8 cellular contexts compared by ENCODE assay signal in genomic region chr2:227884511-227884947, GRCh38. TPM values are rescaled to one million over a fixed set of nuclear protein-coding genes. Genes with fewer than 3 reads are reported as not detected.
DNase-seq lines count a peak whose midpoint lies in the region; ATAC-seq and TF ChIP-seq lines count a peak whose summit lies in the region.

No MANE protein-coding gene starts in this region.

- peak; percentile 91 for ATAC-seq in GM21381 (IDR thresholded peaks at IDR 0.05; ENCODE audit: unreplicated experiment)
- peak; percentile 89 for ATAC-seq in HG03558 (IDR thresholded peaks at IDR 0.05; ENCODE audit: extremely low read depth, unreplicated experiment)
- 0 out of 3 replicates have a peak, but pooled peaks have one; percentile 29 for ATAC-seq in RWPE2 (ENCODE audit: low read depth)
- ATAC-seq in left cardiac atrium, result peak in 1 of 2 donors; percentile 55

- no peaks in the 10 kb centered on the region for H3K9me3 ChIP-seq in RWPE2 (ENCODE audit: severe bottlenecking)

- H3K4me3 ChIP-seq in RWPE2 (ENCODE audit: severe bottlenecking), result no peak overlapping the region

- no peak overlapping the region for H3K27ac ChIP-seq in RWPE2 (ENCODE audit: poor library complexity, severe bottlenecking)

- DNase-seq in EH (ENCODE audit: low read depth), result peak; percentile 78
- DNase-seq in RWPE2 (ENCODE audit: low spot score), result no peak
- DNase-seq in activated effector memory CD4-positive, alpha-beta T cell treated with anti-CD3 and anti-CD28 coated beads, Interleukin-2, amount 50 U/mL, for 16 hours, result peak; percentile 87
- peak; percentile 62 for DNase-seq in left cardiac atrium
- peak; percentile 17 to 52 for DNase-seq in stimulated activated CD4-positive, alpha-beta T cell treated with anti-CD3 and anti-CD28 coated beads, Interleukin-1b, Interleukin-23, amount 100 ng/mL, for 4 hours (ENCODE audit: low read depth in 2 of 2)
- no peak for DNase-seq in NCI-H524 treated with DMSO at 0.1 percent for 48 hours (lab: John Stamatoyannopoulos, UW)

- peak; percentile 59 for TF ChIP-seq CTCF in RWPE2 (IDR thresholded peaks at IDR 0.05; ENCODE audit: poor library complexity, severe bottlenecking)

- H3K36me3 ChIP-seq in RWPE2 (ENCODE audit: low read depth), result no peaks in the 10 kb centered on the region; the same call in 1 of the 2 replicates

- intact Hi-C loops in left cardiac atrium (cut with DNase I), result loop anchor here in 1 of 2 donors (10.0 kb wide), 1 partner anchor 780 kb away; no protein-coding TSS in a partner anchor

- no peaks in the 10 kb centered on the region for H3K27me3 ChIP-seq in RWPE2 (ENCODE audit: insufficient read depth, poor library complexity, severe bottlenecking)

- peaks cover 23% of the 10 kb centered on the region for H3K4me1 ChIP-seq in RWPE2 (ENCODE audit: insufficient read depth, poor library complexity, severe bottlenecking)

RNA-seq across cellular contexts. Expression of gene DAW1, which starts 13.1 kb away (rescaled TPM):
- total RNA-seq in left cardiac atrium, result under 1 TPM; 0.21 to 0.65 TPM

Comparison
In these comparisons a context has a peak if more than half of its experiments do, and no peak if none do; other contexts are left out.
1. DNase-seq: peak in EH (single experiment), activated effector memory CD4-positive, alpha-beta T cell treated with anti-CD3 and anti-CD28 coated beads, Interleukin-2, amount 50 U/mL, for 16 hours (single experiment), left cardiac atrium (single experiment) and stimulated activated CD4-positive, alpha-beta T cell treated with anti-CD3 and anti-CD28 coated beads, Interleukin-1b, Interleukin-23, amount 100 ng/mL, for 4 hours (2 of 2); none in RWPE2 (single experiment) and NCI-H524 treated with DMSO at 0.1 percent for 48 hours (single experiment).